ENCODE assay signal across 9 cellular contexts in the genomic region with DNA sequence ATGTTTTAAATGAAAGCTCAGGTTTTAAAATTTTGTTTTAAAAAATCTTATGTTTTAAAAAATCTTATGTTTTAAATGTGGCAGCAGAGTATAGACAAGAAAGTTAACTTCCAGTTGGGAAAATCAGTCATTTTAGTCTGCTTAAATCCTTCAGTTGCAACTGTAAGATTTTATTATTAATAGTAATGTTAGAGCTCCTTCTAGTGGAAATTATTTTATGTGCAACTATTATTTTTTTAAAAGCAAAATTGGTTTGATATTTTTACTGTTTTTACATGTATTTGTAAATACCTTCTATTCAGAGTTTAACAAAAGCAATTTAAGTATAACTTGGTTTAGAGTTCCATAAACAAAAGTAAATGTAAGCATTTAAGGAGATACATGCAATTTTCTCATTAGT. TPM values are rescaled to one million over a fixed set of nuclear protein-coding genes. Genes with fewer than 3 reads are reported as not detected.
DNase-seq lines count a peak whose midpoint lies in the region; ATAC-seq and TF ChIP-seq lines count a peak whose summit lies in the region.
"Had no signal": no experiment of that assay in that cellular context is flagged by ENCODE, and none has a peak within 500 bp of the region (broad histone marks: within the 10 kb centered on the region; RNA-seq: fewer than 3 reads in every experiment).

No MANE protein-coding gene starts in this region.

- no peaks in the 10 kb centered on the region for H3K9me2 ChIP-seq in SU-DHL-6 (replicated peaks; ENCODE audit: insufficient read depth, low read length)
- H3K9me2 ChIP-seq in hepatocyte (replicated peaks; ENCODE audit: insufficient read depth) = no peaks in the 10 kb centered on the region

- H3K4me2 ChIP-seq in SU-DHL-6 (ENCODE audit: low read depth, low read length, poor library complexity, severe bottlenecking) (no peak overlapping the region), hepatocyte (no peak overlapping the region)

- no peaks in the 10 kb centered on the region for H3F3A ChIP-seq in SU-DHL-6 (ENCODE audit: insufficient read depth)

- H3K4me1 ChIP-seq in left ventricle myocardium inferior = no peaks in the 10 kb centered on the region
- H3K4me1 ChIP-seq in hepatocyte (ENCODE audit: insufficient read depth) = no peaks in the 10 kb centered on the region
- no peaks in the 10 kb centered on the region for H3K4me1 ChIP-seq in vagina

- H3K4me3 ChIP-seq in left ventricle myocardium inferior (no peak overlapping the region), SU-DHL-6 (ENCODE audit: insufficient read depth, low read length, poor library complexity, severe bottlenecking) (no peak overlapping the region), hepatocyte (no peak overlapping the region), vagina (no peak overlapping the region)

- H4K20me1 ChIP-seq in SU-DHL-6 (ENCODE audit: low read depth, low read length) (no peaks in the 10 kb centered on the region), hepatocyte (ENCODE audit: insufficient read depth, poor library complexity, severe bottlenecking) (no peaks in the 10 kb centered on the region)

- peak; percentile 70 for TF ChIP-seq CTCF in left ventricle myocardium inferior (IDR thresholded peaks at IDR 0.05; ENCODE audit: borderline replicate concordance)
- peak; percentile 18 for TF ChIP-seq CTCF in SU-DHL-6 (IDR thresholded peaks at IDR 0.05; ENCODE audit: insufficient read depth, low read length, poor library complexity, severe bottlenecking)
- TF ChIP-seq CTCF in hepatocyte (IDR thresholded peaks at IDR 0.05; ENCODE audit: poor library complexity) = peak; percentile 67
- peak in 2 of 3 experiments; percentile 38 to 57 for TF ChIP-seq CTCF in vagina (IDR thresholded peaks at IDR 0.05)

- no peak overlapping the region for H3K9ac ChIP-seq in SU-DHL-6 (ENCODE audit: low read length)

- no peaks in the 10 kb centered on the region for H3K27me3 ChIP-seq in left ventricle myocardium inferior (ENCODE audit: low read depth)
- H3K27me3 ChIP-seq in SU-DHL-6 (ENCODE audit: low read length) = no peaks in the 10 kb centered on the region
- no peaks in the 10 kb centered on the region for H3K27me3 ChIP-seq in hepatocyte
- H3K27me3 ChIP-seq in vagina = no peaks in the 10 kb centered on the region

- intact Hi-C loops in left ventricle myocardium inferior (cut with micrococcal nuclease) (no loop called here), cardiac septum (cut with DNase I) (no loop called here), vagina (cut with DNase I) (no loop called here)

- DNase-seq in left ventricle myocardium inferior = no peak
- DNase-seq in cardiac septum (ENCODE audit: low spot score) = no peak
- no peak for DNase-seq in hepatocyte (ENCODE audit: low spot score)
- no peak for DNase-seq in vagina (ENCODE audit: extremely low spot score in 2 of 2)
- no peak for DNase-seq in NCI-H1930 (lab: John Stamatoyannopoulos, UW)
- DNase-seq in activated CD8-positive, alpha-beta memory T cell treated with anti-CD3 and anti-CD28 coated beads, Interleukin-2, amount 50 U/mL, for 48 hours = no peak
- DNase-seq: activated naive CD8-positive, alpha-beta T cell treated with anti-CD3 and anti-CD28 coated beads, Interleukin-2, amount 10 ng/mL, durations not matched to agents 7 days and 5 days had no signal

- ATAC-seq in GM21825 (IDR thresholded peaks at IDR 0.05; ENCODE audit: unreplicated experiment) = no peak

- H2AFZ ChIP-seq in SU-DHL-6 (ENCODE audit: low read depth, low read length, severe bottlenecking) = no peak overlapping the region
- H2AFZ ChIP-seq in hepatocyte = no peak overlapping the region

- H3K36me3 ChIP-seq in left ventricle myocardium inferior (peaks cover 58% of the 10 kb centered on the region), SU-DHL-6 (ENCODE audit: low read length) (no peaks in the 10 kb centered on the region), hepatocyte (replicated peaks; ENCODE audit: insufficient read depth, low read depth) (no peaks in the 10 kb centered on the region), vagina (peaks cover 0 to 21% of the 10 kb centered on the region in 2 donors)

- TF ChIP-seq POLR2A in vagina (IDR thresholded peaks at IDR 0.05) = no peak

- H3K79me2 ChIP-seq in SU-DHL-6 (ENCODE audit: insufficient read depth, low read length) = no peaks in the 10 kb centered on the region
- H3K79me2 ChIP-seq in hepatocyte = peaks cover 4% of the 10 kb centered on the region

- no peak overlapping the region for H3K27ac ChIP-seq in left ventricle myocardium inferior (replicated peaks)
- H3K27ac ChIP-seq in SU-DHL-6 (ENCODE audit: low read depth, low read length) = no peak overlapping the region
- H3K27ac ChIP-seq in hepatocyte = no peak overlapping the region
- no peak overlapping the region for H3K27ac ChIP-seq in vagina

- H3K9me3 ChIP-seq in left ventricle myocardium inferior (replicated peaks) (no peaks in the 10 kb centered on the region), SU-DHL-6 (ENCODE audit: insufficient read depth, low read length) (no peaks in the 10 kb centered on the region), hepatocyte (ENCODE audit: low read depth) (no peaks in the 10 kb centered on the region), vagina (no peaks in the 10 kb centered on the region)

RNA-seq across cellular contexts. Expression of gene NUDT6, which starts 8.5 kb away (rescaled TPM):
- 13.9 TPM for total RNA-seq in left ventricle myocardium inferior
- 9.4 TPM for total RNA-seq in cardiac septum
- 5.3 and 11.0 TPM in 2 replicates for total RNA-seq in hepatocyte
- 4.4 and 5.6 TPM in 2 replicates for polyA plus RNA-seq in hepatocyte
- 3.2 TPM for total RNA-seq in vagina

Comparison
In these comparisons a context has a peak if more than half of its experiments do, and no peak if none do; other contexts are left out.
1. CTCF ChIP-seq: peak in every context shown above with its lines; median percentile 70 in left ventricle myocardium inferior; 67 in hepatocyte; 48 in vagina; 18 in SU-DHL-6.